Comparison of ENCODE assay signal across 9 cellular contexts in the genomic region with DNA sequence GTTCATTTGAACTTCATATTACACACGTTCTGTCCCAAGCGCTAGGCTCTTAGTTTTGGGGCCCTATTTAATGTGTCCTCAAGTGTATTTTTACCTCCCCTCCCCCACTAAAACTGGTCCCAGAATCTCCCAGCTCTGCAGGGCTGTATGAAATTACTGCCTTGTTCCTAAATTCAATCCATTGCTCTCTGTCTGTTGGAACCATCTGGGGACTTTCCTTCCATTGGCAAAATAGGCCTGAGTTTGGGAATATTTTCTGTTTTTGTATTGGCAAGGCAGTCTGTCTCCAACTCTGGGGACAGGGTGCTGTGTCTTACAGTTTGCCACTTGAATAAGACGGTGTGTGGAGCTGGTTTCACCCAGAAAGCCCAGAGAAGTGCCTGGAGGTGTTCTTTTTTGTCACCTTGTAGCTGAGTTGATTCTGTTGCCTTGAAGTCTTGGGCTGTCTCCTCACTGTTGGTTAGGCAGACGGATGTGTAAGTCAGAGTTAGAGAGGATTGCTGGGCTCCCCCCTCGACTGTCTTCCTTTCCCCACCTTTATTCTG. TPM values are rescaled to one million over a fixed set of nuclear protein-coding genes. Genes with fewer than 3 reads are reported as not detected.
DNase-seq lines count a peak whose midpoint lies in the region; ATAC-seq, FAIRE-seq and TF ChIP-seq lines count a peak whose summit lies in the region.
"Had no signal": no experiment of that assay in that cellular context is flagged by ENCODE, and none has a peak within 500 bp of the region (broad histone marks: within the 10 kb centered on the region; RNA-seq: fewer than 3 reads in every experiment).

No MANE protein-coding gene starts in this region.

- no peaks in the 10 kb centered on the region for H3K27me3 ChIP-seq in IMR-90 (ENCODE audit: control insufficient read depth, insufficient read depth, low read length)
- H3K27me3 ChIP-seq in bronchial epithelial cell (ENCODE audit: control insufficient read depth, insufficient read depth, low read length): no peaks in the 10 kb centered on the region
- no peaks in the 10 kb centered on the region for H3K27me3 ChIP-seq in muscle layer of colon (ENCODE audit: control insufficient read depth in 1 of 2, insufficient read depth in 2 of 2, low read length in 2 of 2)

- CTCF ChIA-PET in IMR-90 (lab: Yijun Ruan, JAX): interaction anchor here (0.6 to 0.7 kb wide), 2 partner anchors 17 to 67 kb away, joined by 3 to 5 read pairs; no protein-coding TSS in a partner anchor

- no peak overlapping the region for H2BK20ac ChIP-seq in IMR-90 (ENCODE audit: low read depth, low read length)

- dilution Hi-C loops in IMR-90 (cut with HindIII; ENCODE audit: low sequenced_read_pairs, unreplicated experiment): no loop called here

- TF ChIP-seq CTCF in AG09309 (IDR thresholded peaks at IDR 0.05; ENCODE audit: control insufficient read depth, insufficient read depth, low read depth, low read length, missing control alignments) (no peak), IMR-90 (conservative IDR thresholded peaks at IDR 0.05; ENCODE audit: low read depth, low read length) (no peak), bronchial epithelial cell (IDR thresholded peaks at IDR 0.05; ENCODE audit: insufficient read depth, low read length, severe bottlenecking) (no peak)

- H3K4me1 ChIP-seq in IMR-90 (ENCODE audit: control insufficient read depth, insufficient read depth, low read length) (peaks cover 12% of the 10 kb centered on the region), muscle layer of colon (ENCODE audit: insufficient read depth, low read length) (peaks cover 34% of the 10 kb centered on the region)

- peak overlapping the region; percentile 91 for H3K23ac ChIP-seq in IMR-90 (ENCODE audit: low read depth, low read length)

- peak overlapping the region; percentile 70 for H3K14ac ChIP-seq in IMR-90 (replicated peaks; ENCODE audit: low read depth, low read length)

- peak overlapping the region; percentile 60; the same call in 1 of the 2 replicates for H2AK5ac ChIP-seq in IMR-90 (ENCODE audit: low read depth, low read length)

- no TSS peak for BruUV-seq in IMR-90 (replicated peaks; lab: Mats Ljungman, UMichigan)

- H3K9ac ChIP-seq in IMR-90 (ENCODE audit: low read depth, low read length) (peak overlapping the region; percentile 92), muscle layer of colon (ENCODE audit: low read length) (peak overlapping the region; percentile 42)

- peak overlapping the region; percentile 81 for H3K4me3 ChIP-seq in AG09309 (ENCODE audit: control insufficient read depth, low read depth, low read length)
- H3K4me3 ChIP-seq in IMR-90 (ENCODE audit: insufficient read depth, low read depth, low read length): peak overlapping the region; percentile 99
- H3K4me3 ChIP-seq in bronchial epithelial cell (ENCODE audit: low read depth, low read length): peak overlapping the region; percentile 67
- peak overlapping the region; percentile 72 to 90 for H3K4me3 ChIP-seq in muscle layer of colon (ENCODE audit: low read depth in 1 of 2, low read length in 2 of 2)

- FAIRE-seq in bronchial epithelial cell (lab: Jason Lieb, UNC): no peak
- FAIRE-seq: endometrium had no signal

- H4K8ac ChIP-seq in IMR-90 (ENCODE audit: low read depth in 2 of 2, low read length in 2 of 2): peak overlapping the region in 1 of 2 experiments; percentile 23; a peak in 1 of 4 replicates

- 0 out of 3 replicates have a peak overlapping the region, but pooled peaks have one; percentile 4 for H2BK15ac ChIP-seq in IMR-90 (ENCODE audit: low read depth, low read length)

- TF ChIP-seq POLR2A in IMR-90 (IDR thresholded peaks at IDR 0.05; ENCODE audit: low read depth, low read length): no peak

- 36% methylated on average over 3 of the region's 5 CpGs; no CpG with 5 or more reads in 1 of the 2 experiments for WGBS in IMR-90 (ENCODE audit: extremely low coverage in 2 of 2, insufficient read length in 1 of 2), 2 experiments

- ATAC-seq in IMR-90 (ENCODE audit: low read depth) (no peak), HG03139 (IDR thresholded peaks at IDR 0.05; ENCODE audit: unreplicated experiment) (no peak)

- H2BK5ac ChIP-seq in IMR-90 (ENCODE audit: low read depth, low read length, poor library complexity, severe bottlenecking): peak overlapping the region; percentile 80

- peaks cover 13% of the 10 kb centered on the region for H3K9me1 ChIP-seq in IMR-90 (ENCODE audit: insufficient read depth, low read length)

- peaks cover 20 to 62% of the 10 kb centered on the region in 2 experiments for H3K79me1 ChIP-seq in IMR-90 (ENCODE audit: low read depth in 1 of 2, low read length in 2 of 2)

- TF ChIP-seq RAD21 in IMR-90 (IDR thresholded peaks at IDR 0.05; ENCODE audit: low read length): no peak

- no peak overlapping the region for H4K5ac ChIP-seq in IMR-90 (ENCODE audit: low read depth, low read length)

- peak overlapping the region; percentile 58; the same call in 1 of the 2 replicates for H3K56ac ChIP-seq in IMR-90 (ENCODE audit: extremely low read depth, insufficient read depth, low read length)

- H3K4me2 ChIP-seq in IMR-90 (ENCODE audit: low read depth, low read length): peak overlapping the region; percentile 82

- DNase-seq in AG09309 (ENCODE audit: low read depth) (no peak), IMR-90 (no peak), bronchial epithelial cell (ENCODE audit: low read depth) (no peak), AG08396 (ENCODE audit: low spot score) (no peak), SW 1271 (lab: John Stamatoyannopoulos, UW) (no peak), COR-L47 (lab: John Stamatoyannopoulos, UW) (no peak)

- no peaks in the 10 kb centered on the region for H3K9me3 ChIP-seq in IMR-90 (ENCODE audit: control insufficient read depth, insufficient read depth, low read length)
- no peaks in the 10 kb centered on the region for H3K9me3 ChIP-seq in muscle layer of colon (ENCODE audit: low read length)

- peaks cover 27% of the 10 kb centered on the region for H4K20me1 ChIP-seq in IMR-90 (ENCODE audit: insufficient read depth, low read length)

- H4K91ac ChIP-seq in IMR-90 (ENCODE audit: insufficient read depth, low read depth, low read length): no peak overlapping the region

- H3K27ac ChIP-seq in IMR-90 (ENCODE audit: insufficient read depth, low read length): peak overlapping the region; percentile 11; the same call in 1 of the 2 replicates
- H3K27ac ChIP-seq in muscle layer of colon (ENCODE audit: low read depth, low read length): peak overlapping the region; percentile 76

- peak overlapping the region; percentile 8 for H3K4ac ChIP-seq in IMR-90 (ENCODE audit: low read depth, low read length)

- intact Hi-C loops in IMR-90 (cut with micrococcal nuclease): loop anchor here (2.0 to 5.0 kb wide), 2 partner anchors 41 to 187 kb away; no protein-coding TSS in a partner anchor

- POLR2A ChIA-PET in IMR-90 (lab: Charles Lee; ENCODE audit: unreplicated experiment): no interaction called here

- H2AFZ ChIP-seq in IMR-90 (replicated peaks; ENCODE audit: low read length, poor library complexity): peak overlapping the region; percentile 87

- H3K36me3 ChIP-seq in IMR-90 (ENCODE audit: control insufficient read depth, insufficient read depth, low read length): peaks cover 35% of the 10 kb centered on the region
- H3K36me3 ChIP-seq in bronchial epithelial cell (ENCODE audit: control insufficient read depth, insufficient read depth, low read length): peaks cover 7% of the 10 kb centered on the region
- H3K36me3 ChIP-seq in muscle layer of colon (ENCODE audit: insufficient read depth, low read length): peaks cover 35% of the 10 kb centered on the region

- in situ Hi-C loops in IMR-90 (cut with MboI; ENCODE audit: low sequenced_read_pairs): no loop called here

- H2AK9ac ChIP-seq in IMR-90 (replicated peaks; ENCODE audit: low read depth, low read length, poor library complexity): peak overlapping the region; percentile 92

- peak overlapping the region; percentile 2; the same call in 1 of the 2 replicates for H2BK120ac ChIP-seq in IMR-90 (ENCODE audit: low read depth, low read length)

- peak overlapping the region; percentile 10; the same call in 1 of the 2 replicates for H3K18ac ChIP-seq in IMR-90 (ENCODE audit: low read depth, low read length)

TF ChIP-seq in IMR-90, 13 proteins besides CTCF, POLR2A, EP300 and RAD21 (continues in another document):
- no peak for TF ChIP-seq CHD1 (IDR thresholded peaks at IDR 0.05; ENCODE audit: low read depth, low read length)
- TF ChIP-seq, protein P1, sequence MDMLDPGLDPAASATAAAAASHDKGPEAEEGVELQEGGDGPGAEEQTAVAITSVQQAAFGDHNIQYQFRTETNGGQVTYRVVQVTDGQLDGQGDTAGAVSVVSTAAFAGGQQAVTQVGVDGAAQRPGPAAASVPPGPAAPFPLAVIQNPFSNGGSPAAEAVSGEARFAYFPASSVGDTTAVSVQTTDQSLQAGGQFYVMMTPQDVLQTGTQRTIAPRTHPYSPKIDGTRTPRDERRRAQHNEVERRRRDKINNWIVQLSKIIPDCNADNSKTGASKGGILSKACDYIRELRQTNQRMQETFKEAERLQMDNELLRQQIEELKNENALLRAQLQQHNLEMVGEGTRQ (IDR thresholded peaks at IDR 0.05; ENCODE audit: low read depth, low read length): no peak

RNA-seq across cellular contexts. Expression of a gene that starts 1.3 kb away (rescaled TPM):
- 7.3 and 8.6 TPM in 2 replicates for total RNA-seq in IMR-90 (2012; rRNA removed)
- polyA plus RNA-seq in IMR-90 (2012; rRNA removed): 29.0 and 32.0 TPM in 2 replicates
- 22.7 and 37.8 TPM in 2 replicates for polyA plus RNA-seq in IMR-90 (2012; cell fraction: cytosol; rRNA removed)
- 54.0 and 75.8 TPM in 2 replicates for polyA plus RNA-seq in IMR-90 (2012; cell fraction: nucleus; rRNA removed; ENCODE audit: low replicate concordance)
- 6.8 and 7.0 TPM in 2 replicates for total RNA-seq in bronchial epithelial cell

RNA-seq across cellular contexts. Expression of a gene that starts 19.2 kb away (rescaled TPM):
- total RNA-seq in IMR-90 (2012; rRNA removed): 120 and 164 TPM in 2 replicates
- polyA plus RNA-seq in IMR-90 (2012; rRNA removed): 110 and 122 TPM in 2 replicates
- 69.3 and 85.8 TPM in 2 replicates for polyA plus RNA-seq in IMR-90 (2012; cell fraction: cytosol; rRNA removed)
- polyA plus RNA-seq in IMR-90 (2012; cell fraction: nucleus; rRNA removed; ENCODE audit: low replicate concordance): 115 and 125 TPM in 2 replicates
- 88.2 and 91.0 TPM in 2 replicates for total RNA-seq in bronchial epithelial cell

RNA-seq across cellular contexts. Expression of a gene that starts 22.4 kb away (rescaled TPM):
- total RNA-seq in IMR-90 (2012; rRNA removed): not detected in 2 replicates
- polyA plus RNA-seq in IMR-90 (2012; rRNA removed): 0.19 TPM in 2 replicates
- 0.04 and 0.35 TPM in 2 replicates for polyA plus RNA-seq in IMR-90 (2012; cell fraction: cytosol; rRNA removed)
- 0.28 and 0.32 TPM in 2 replicates for polyA plus RNA-seq in IMR-90 (2012; cell fraction: nucleus; rRNA removed; ENCODE audit: low replicate concordance)
- total RNA-seq in bronchial epithelial cell: not detected in 2 replicates

RNA-seq across cellular contexts. Expression of a gene that starts 45.1 kb away (rescaled TPM):
- total RNA-seq in IMR-90 (2012; rRNA removed) (0.18 and 0.28 TPM in 2 replicates), bronchial epithelial cell (0.26 TPM in 1 of 2 replicates, not detected in the other)
- polyA plus RNA-seq in IMR-90 (2012; rRNA removed): 0.91 and 1.0 TPM in 2 replicates
- 0.80 and 1.8 TPM in 2 replicates for polyA plus RNA-seq in IMR-90 (2012; cell fraction: cytosol; rRNA removed)
- 0.27 and 0.28 TPM in 2 replicates for polyA plus RNA-seq in IMR-90 (2012; cell fraction: nucleus; rRNA removed; ENCODE audit: low replicate concordance)

RNA-seq across cellular contexts. Expression of a gene that starts 59.6 kb away (rescaled TPM):
- 0.28 and 0.54 TPM in 2 replicates for total RNA-seq in IMR-90 (2012; rRNA removed)
- 3.0 and 4.9 TPM in 2 replicates for polyA plus RNA-seq in IMR-90 (2012; rRNA removed)
- 1.2 and 6.5 TPM in 2 replicates for polyA plus RNA-seq in IMR-90 (2012; cell fraction: cytosol; rRNA removed)
- polyA plus RNA-seq in IMR-90 (2012; cell fraction: nucleus; rRNA removed; ENCODE audit: low replicate concordance): 0.37 and 2.0 TPM in 2 replicates
- total RNA-seq in bronchial epithelial cell: 3.9 and 4.4 TPM in 2 replicates
